ENCODE assay signal across 8 cellular contexts in the genomic region with DNA sequence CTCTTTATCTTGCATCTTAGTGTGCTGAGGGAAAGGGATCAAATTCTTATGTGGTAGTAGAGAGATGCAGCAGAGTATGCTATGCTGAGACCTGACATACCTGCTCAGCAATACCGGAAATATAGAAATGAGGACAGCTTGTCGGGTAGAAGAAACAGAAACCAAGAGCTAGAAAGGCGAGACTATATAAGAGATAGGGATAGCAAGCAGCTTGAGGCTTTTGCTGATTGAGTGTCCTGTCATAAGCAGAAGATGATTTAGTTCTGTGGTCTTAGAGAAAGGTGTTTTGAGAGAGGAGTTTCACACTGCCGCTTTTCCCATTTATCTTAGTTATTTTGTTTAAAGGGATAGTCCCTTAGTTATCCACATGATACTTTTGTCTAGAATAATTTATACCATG. TPM values are rescaled to one million over a fixed set of nuclear protein-coding genes. Genes with fewer than 3 reads are reported as not detected.
DNase-seq lines count a peak whose midpoint lies in the region; ATAC-seq, FAIRE-seq and TF ChIP-seq lines count a peak whose summit lies in the region.

No MANE protein-coding gene starts in this region.

- peak overlapping the region; percentile 21; the same call in 1 of the 2 replicates for H3K4me3 ChIP-seq in LNCaP clone FGC (ENCODE audit: low read depth, low read length)
- no peak overlapping the region for H3K4me3 ChIP-seq in BE2C (ENCODE audit: low read depth, low read length)

- no peaks in the 10 kb centered on the region for H3K36me3 ChIP-seq in BE2C

- FAIRE-seq in RCC 7860 (lab: Jason Lieb, UNC) = no peak

- H3K4me1 ChIP-seq in BE2C = no peaks in the 10 kb centered on the region

- ATAC-seq in GM18511 (IDR thresholded peaks at IDR 0.05; ENCODE audit: unreplicated experiment) (peak; percentile 82), GM21723 (IDR thresholded peaks at IDR 0.05; ENCODE audit: unreplicated experiment) (peak; percentile 64), left colon (peak; percentile 66)

- no peaks in the 10 kb centered on the region for H3K9me3 ChIP-seq in BE2C

- no peak for TF ChIP-seq CTCF in LNCaP clone FGC (IDR thresholded peaks at IDR 0.05; ENCODE audit: control insufficient read depth, extremely low read depth, insufficient read depth)
- TF ChIP-seq CTCF in BE2C (IDR thresholded peaks at IDR 0.05; ENCODE audit: low read depth, low read length) = no peak

- H3K27me3 ChIP-seq in BE2C = no peaks in the 10 kb centered on the region

- intact Hi-C loops in left colon (cut with DNase I, micrococcal nuclease) = loop anchor here in 1 of 2 donors (5.0 to 10.0 kb wide), 2 partner anchors 240 to 462 kb away; no protein-coding TSS in a partner anchor

- DNase-seq in LNCaP clone FGC (ENCODE audit: low read depth) (no peak), left colon (no peak), RCC 7860 (ENCODE audit: low spot score) (no peak), BE2C (no peak), DMS153 treated with DMSO at 0.1 percent for 48 hours (lab: John Stamatoyannopoulos, UW; ENCODE audit: unreplicated experiment) (no peak), NCI-H748 (lab: John Stamatoyannopoulos, UW; ENCODE audit: unreplicated experiment) (no peak)

RNA-seq across cellular contexts. Expression of gene USP9X, which starts 31.7 kb away (rescaled TPM):
- 10 to 100 TPM; 72.0 to 85.0 TPM for total RNA-seq in left colon
- 21.8 TPM for polyA plus RNA-seq in BE2C (2012; ENCODE audit: insufficient read depth, insufficient read length, low read depth)
